In the genomic region with DNA sequence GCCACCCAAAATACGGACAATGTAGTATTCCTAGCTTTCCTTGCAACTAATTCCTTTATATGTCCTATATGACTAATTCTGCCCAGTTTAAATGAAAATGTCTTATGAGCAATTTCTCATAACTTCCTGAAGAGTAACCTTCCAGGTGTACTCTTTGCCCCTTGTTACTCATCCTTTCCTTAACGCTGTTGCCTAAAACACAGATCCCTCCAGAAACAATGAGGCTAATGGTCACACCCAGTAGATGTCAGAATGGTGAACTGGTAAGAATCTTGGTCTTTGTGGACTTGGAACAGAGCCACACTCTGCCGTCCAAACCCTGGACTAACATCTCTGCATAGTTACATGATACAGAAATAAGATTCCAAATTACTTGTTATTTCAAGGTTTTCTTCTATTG, we compare ENCODE assay signal across 29 cellular contexts.
"Had no signal": no experiment of that assay in that cellular context is flagged by ENCODE, and none has a peak within 500 bp of the region (broad histone marks: within the 10 kb centered on the region; RNA-seq: fewer than 3 reads in every experiment).

No MANE protein-coding gene starts in this region.

- ATAC-seq: activated naive CD8-positive, alpha-beta T cell treated with anti-CD3 and anti-CD28 coated beads, Interleukin-2, amount 50 U/mL, for 24 hours; activated T-cell treated with anti-CD3 and anti-CD28 coated beads, Interleukin-2, amount 50 U/mL, for 4 hours; activated T-helper 17 cell treated with anti-CD3 and anti-CD28 coated beads, Interleukin-2, amount 50 U/mL, for 72 hours; heart left ventricle; naive thymus-derived CD4-positive, alpha-beta T cell; right lobe of liver; T-helper 17 cell; WTC11 had no signal

- H3K9me3 ChIP-seq: heart left ventricle, ovary, right lobe of liver, testis, transverse colon had no signal

- H3K27me3 ChIP-seq: heart left ventricle, ovary, right lobe of liver, testis, transverse colon had no signal

- H3K36me3 Mint-ChIP-seq: immature natural killer cell; memory B cell; naive thymus-derived CD4-positive, alpha-beta T cell had no signal

- DNase-seq: activated CD4-positive, alpha-beta memory T cell treated with anti-CD3 and anti-CD28 coated beads, Interleukin-2, amount 10 ng/mL, durations not matched to agents 7 days and 5 days; activated CD4-positive, alpha-beta T cell treated with anti-CD3 and anti-CD28 coated beads for 1 hour; activated CD4-positive, alpha-beta T cell treated with anti-CD3 and anti-CD28 coated beads, Interleukin-2, amount 10 ng/mL, durations not matched to agents 7 days and 5 days; activated gamma-delta T cell treated with Interleukin-2 at 50 U/mL for 16 hours; activated naive CD4-positive, alpha-beta T cell treated with anti-CD3 and anti-CD28 coated beads, Interleukin-2, amount 50 U/mL, for 16 hours; activated naive CD8-positive, alpha-beta T cell treated with anti-CD3 and anti-CD28 coated beads, Interleukin-2, amount 50 U/mL, for 24 hours; activated T-cell treated with anti-CD3 and anti-CD28 coated beads, Interleukin-2, amount 50 U/mL, for 4 hours; amygdala; effector CD4-positive, alpha-beta T cell; foreskin fibroblast; heart left ventricle; hypothalamus; immature natural killer cell; midbrain; naive thymus-derived CD4-positive, alpha-beta T cell; ovary; right lobe of liver; stimulated activated CD4-positive, alpha-beta T cell treated with anti-CD3 and anti-CD28 coated beads, Interleukin-2, amount 100 ng/mL, for 48 hours; stimulated activated naive CD4-positive, alpha-beta T cell treated with Interleukin-2 at 50 U/mL for 16 hours; T-helper 17 cell; T1000; testis; transverse colon had no signal

- H3K4me1 Mint-ChIP-seq: activated CD4-positive, alpha-beta memory T cell treated with anti-CD3 and anti-CD28 coated beads, Interleukin-2, amount 10 ng/mL, durations not matched to agents 7 days and 5 days; activated CD4-positive, alpha-beta T cell treated with anti-CD3 and anti-CD28 coated beads, Interleukin-2, amount 10 ng/mL, durations not matched to agents 7 days and 5 days; activated naive CD8-positive, alpha-beta T cell treated with anti-CD3 and anti-CD28 coated beads, Interleukin-2, amount 50 U/mL, for 24 hours; activated T-helper 17 cell treated with anti-CD3 and anti-CD28 coated beads, Interleukin-2, amount 50 U/mL, for 72 hours; central memory CD8-positive, alpha-beta T cell; immature natural killer cell; memory B cell; T-helper 17 cell; WTC11 had no signal

- H3K4me3 ChIP-seq: heart left ventricle, ovary, right lobe of liver, testis, transverse colon had no signal

- H3K9me3 Mint-ChIP-seq: activated CD4-positive, alpha-beta T cell treated with anti-CD3 and anti-CD28 coated beads, Interleukin-2, amount 10 ng/mL, durations not matched to agents 7 days and 5 days; activated naive CD8-positive, alpha-beta T cell treated with anti-CD3 and anti-CD28 coated beads, Interleukin-2, amount 50 U/mL, for 24 hours; activated T-helper 17 cell treated with anti-CD3 and anti-CD28 coated beads, Interleukin-2, amount 50 U/mL, for 72 hours had no signal

- H3K36me3 ChIP-seq: heart left ventricle, ovary, right lobe of liver, transverse colon had no signal

- H3K27me3 Mint-ChIP-seq: activated CD4-positive, alpha-beta memory T cell treated with anti-CD3 and anti-CD28 coated beads, Interleukin-2, amount 10 ng/mL, durations not matched to agents 7 days and 5 days; activated CD4-positive, alpha-beta T cell treated with anti-CD3 and anti-CD28 coated beads, Interleukin-2, amount 10 ng/mL, durations not matched to agents 7 days and 5 days; activated naive CD8-positive, alpha-beta T cell treated with anti-CD3 and anti-CD28 coated beads, Interleukin-2, amount 50 U/mL, for 24 hours; activated T-helper 17 cell treated with anti-CD3 and anti-CD28 coated beads, Interleukin-2, amount 50 U/mL, for 72 hours; central memory CD8-positive, alpha-beta T cell; dendritic cell treated with granulocyte-macrophage colony-stimulating factor and Interleukin-4, amounts not matched to agents 40 ng/mL and 50 ng/mL, for 4 days; memory B cell; progenitor cell of endocrine pancreas; T-helper 17 cell had no signal

- H3K27ac Mint-ChIP-seq: activated CD4-positive, alpha-beta memory T cell treated with anti-CD3 and anti-CD28 coated beads, Interleukin-2, amount 10 ng/mL, durations not matched to agents 7 days and 5 days; activated CD4-positive, alpha-beta T cell treated with anti-CD3 and anti-CD28 coated beads, Interleukin-2, amount 10 ng/mL, durations not matched to agents 7 days and 5 days; activated naive CD8-positive, alpha-beta T cell treated with anti-CD3 and anti-CD28 coated beads, Interleukin-2, amount 50 U/mL, for 24 hours; activated T-helper 17 cell treated with anti-CD3 and anti-CD28 coated beads, Interleukin-2, amount 50 U/mL, for 72 hours; dendritic cell treated with granulocyte-macrophage colony-stimulating factor and Interleukin-4, amounts not matched to agents 40 ng/mL and 50 ng/mL, for 4 days; immature natural killer cell; memory B cell; naive thymus-derived CD4-positive, alpha-beta T cell; progenitor cell of endocrine pancreas; T-helper 17 cell; WTC11 had no signal

- H3K4me3 Mint-ChIP-seq: activated CD4-positive, alpha-beta memory T cell treated with anti-CD3 and anti-CD28 coated beads, Interleukin-2, amount 10 ng/mL, durations not matched to agents 7 days and 5 days; activated CD4-positive, alpha-beta T cell treated with anti-CD3 and anti-CD28 coated beads, Interleukin-2, amount 10 ng/mL, durations not matched to agents 7 days and 5 days; activated naive CD8-positive, alpha-beta T cell treated with anti-CD3 and anti-CD28 coated beads, Interleukin-2, amount 50 U/mL, for 24 hours; activated T-cell treated with anti-CD3 and anti-CD28 coated beads, Interleukin-2, amount 50 U/mL, for 4 hours; activated T-helper 17 cell treated with anti-CD3 and anti-CD28 coated beads, Interleukin-2, amount 50 U/mL, for 72 hours; central memory CD8-positive, alpha-beta T cell; dendritic cell treated with granulocyte-macrophage colony-stimulating factor and Interleukin-4, amounts not matched to agents 40 ng/mL and 50 ng/mL, for 4 days; immature natural killer cell; memory B cell; naive thymus-derived CD4-positive, alpha-beta T cell; T-helper 17 cell; WTC11 had no signal

- H3K4me1 ChIP-seq: heart left ventricle, right lobe of liver, testis had no signal

- H3K27ac ChIP-seq: heart left ventricle, ovary, right lobe of liver, testis, transverse colon had no signal
